In the genomic region with DNA sequence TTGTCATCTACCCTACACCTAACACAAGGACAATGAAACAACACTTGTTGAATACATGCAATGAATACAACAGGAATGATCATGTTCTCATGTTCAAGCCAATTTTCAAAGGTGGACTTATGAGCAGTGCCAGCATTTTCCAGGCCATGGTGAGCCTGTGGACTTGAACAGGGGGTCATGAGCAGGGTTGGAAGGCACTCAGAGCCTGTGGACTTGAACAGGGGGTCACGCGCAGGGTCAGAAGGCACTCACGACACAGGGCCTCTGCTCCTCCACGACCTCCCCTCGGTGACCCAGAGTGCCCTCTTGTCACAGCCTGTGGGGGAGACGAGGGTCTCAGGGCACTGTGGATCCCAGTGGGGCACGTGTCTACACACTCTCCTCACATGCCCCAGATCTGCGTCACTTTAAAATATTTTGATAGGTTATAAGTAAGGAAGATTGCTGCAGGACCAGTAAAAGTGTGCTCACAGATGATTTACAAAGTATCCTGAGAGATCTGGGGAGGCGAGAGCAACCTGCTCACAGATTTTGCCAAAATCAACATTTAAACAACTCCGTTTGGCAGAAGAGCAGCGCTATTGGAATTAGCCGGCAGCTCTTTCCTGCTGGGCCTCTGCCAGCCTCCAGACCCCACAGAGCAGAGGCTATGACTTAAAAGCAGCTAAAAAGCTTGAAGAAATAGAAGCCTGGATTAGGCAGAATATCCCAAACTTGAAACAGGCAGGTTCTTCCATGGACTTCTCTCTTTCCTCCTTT, we compare ENCODE assay signal across 24 cellular contexts.
DNase-seq lines count a peak whose midpoint lies in the region; ATAC-seq and TF ChIP-seq lines count a peak whose summit lies in the region.
"Had no signal": no experiment of that assay in that cellular context is flagged by ENCODE, and none has a peak within 500 bp of the region (broad histone marks: within the 10 kb centered on the region; RNA-seq: fewer than 3 reads in every experiment).

No MANE protein-coding gene starts in this region.

- ATAC-seq in HG03045 (IDR thresholded peaks at IDR 0.05; ENCODE audit: unreplicated experiment) = no peak
- ATAC-seq: body of pancreas, foreskin keratinocyte, heart right ventricle had no signal

- H3K27me3 ChIP-seq in breast epithelium = peaks cover 0 to 4% of the 10 kb centered on the region in 2 donors
- H3K27me3 ChIP-seq: foreskin keratinocyte had no signal

- in situ Hi-C loops in GM13976 (cut with MboI; ENCODE audit: low sequenced_read_pairs, unreplicated experiment) = no loop called here

- no peaks in the 10 kb centered on the region for H3K9me3 ChIP-seq in breast epithelium
- H3K9me3 ChIP-seq: body of pancreas, HAP-1, heart right ventricle, thoracic aorta had no signal

- TF ChIP-seq POLR2A in breast epithelium (IDR thresholded peaks at IDR 0.05) = no peak

- no peaks in the 10 kb centered on the region for H3K36me3 ChIP-seq in breast epithelium
- H3K36me3 ChIP-seq: HAP-1, heart right ventricle, thoracic aorta had no signal

- intact Hi-C loops in breast epithelium (cut with DNase I; ENCODE audit: low total_unique reads) (loop anchor here (10.0 kb wide), 1 partner anchor 171 kb away; no protein-coding TSS in a partner anchor), posterior vena cava (cut with DNase I) (no loop called here)

- peak overlapping the region; percentile 61 to 75 for H3K27ac ChIP-seq in breast epithelium
- H3K27ac ChIP-seq: body of pancreas, foreskin keratinocyte, heart right ventricle, thoracic aorta had no signal

- peak overlapping the region in 1 of 3 donors; percentile 21 for H3K4me3 ChIP-seq in breast epithelium
- H3K4me3 ChIP-seq: body of pancreas, HAP-1, heart right ventricle, thoracic aorta had no signal

- no peaks in the 10 kb centered on the region for H3K4me1 ChIP-seq in breast epithelium
- H3K4me1 ChIP-seq: foreskin keratinocyte, HAP-1, heart right ventricle had no signal

- no peak for TF ChIP-seq CTCF in GM13976 (IDR thresholded peaks at IDR 0.05; ENCODE audit: borderline replicate concordance, control extremely low read depth, extremely low read depth, insufficient read depth, missing control alignments)
- no peak for TF ChIP-seq CTCF in breast epithelium (IDR thresholded peaks at IDR 0.05)

- DNase-seq in GM13976 (ENCODE audit: low spot score) = peak; percentile 3
- DNase-seq in NCI-H2029 (lab: John Stamatoyannopoulos, UW) = peak; percentile 38
- DNase-seq in breast epithelium (ENCODE audit: low spot score in 2 of 2) = peak in 1 of 2 donors; percentile 53
- peak; percentile 52 for DNase-seq in posterior vena cava (ENCODE audit: low spot score)
- DNase-seq in DMS153 (lab: John Stamatoyannopoulos, UW) = no peak
- no peak for DNase-seq in stimulated activated naive CD4-positive, alpha-beta T cell (lab: John Stamatoyannopoulos, UW)
- DNase-seq: activated CD4-positive, alpha-beta memory T cell treated with anti-CD3 and anti-CD28 coated beads for 36 hours; activated CD4-positive, CD25-positive, alpha-beta regulatory T cell; activated effector memory CD4-positive, alpha-beta T cell treated with Interleukin-2 at 50 U/mL for 16 hours; activated naive CD8-positive, alpha-beta T cell treated with anti-CD3 and anti-CD28 coated beads, Interleukin-2, amount 10 ng/mL, durations not matched to agents 7 days and 5 days; CD4-positive, CD25-positive, alpha-beta regulatory T cell; effector CD4-positive, alpha-beta T cell; foreskin keratinocyte; heart right ventricle; IMR-90; NCI-H1417; NCI-H2171 treated with DMSO at 0.1 percent for 48 hours; NCI-H526; small intestine; T-helper 9 cell had no signal

Comparison
In these comparisons a context has a peak if more than half of its experiments do, and no peak if none do; other contexts are left out.
1. DNase-seq: peak in GM13976 (single experiment), NCI-H2029 (single experiment) and posterior vena cava (single experiment); none in DMS153 (single experiment) and stimulated activated naive CD4-positive, alpha-beta T cell (0 of 6).